In the genomic region with DNA sequence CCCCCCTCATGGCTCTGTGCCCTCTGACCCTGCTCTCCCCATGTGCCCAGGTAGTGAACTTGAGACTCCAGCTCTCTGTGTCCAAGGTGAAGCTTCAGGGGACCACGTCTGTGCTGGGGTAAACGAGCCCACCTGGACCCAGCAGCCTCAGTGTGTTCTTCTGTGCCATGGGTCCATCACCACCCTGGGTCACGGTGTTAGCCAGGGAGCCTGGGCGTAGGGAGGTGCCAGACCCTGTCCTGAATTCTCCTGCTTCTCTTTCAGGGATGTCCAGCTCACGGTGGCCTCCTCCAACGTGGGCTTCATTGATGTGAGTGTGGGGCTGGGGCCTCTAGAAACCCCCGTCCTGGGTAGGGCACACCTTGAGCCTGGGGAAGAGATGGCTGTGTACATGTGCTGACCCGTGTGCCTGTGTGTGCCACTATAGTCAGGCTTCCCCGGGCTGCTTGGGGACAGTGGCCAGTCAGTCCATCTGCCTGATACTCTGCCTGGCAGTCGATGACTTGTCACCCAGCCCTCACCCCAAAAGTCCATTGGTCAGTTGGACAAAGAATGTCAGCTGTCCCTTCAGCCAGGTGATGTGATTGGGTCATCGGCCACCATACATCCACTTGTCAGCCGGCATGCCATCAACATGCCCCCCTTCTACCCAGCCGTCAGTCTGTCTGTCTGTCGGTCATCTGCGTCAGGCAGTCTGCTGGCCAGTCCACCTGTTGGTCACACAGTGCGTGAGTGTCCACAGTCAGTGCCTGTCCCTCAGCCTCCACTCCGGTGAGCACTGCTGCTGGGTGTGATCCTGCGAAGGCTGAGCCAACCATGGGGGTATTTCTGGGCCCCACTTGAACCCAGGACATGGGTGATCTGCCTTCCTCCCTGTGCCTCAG, we compare ENCODE assay signal across 1 cellular context.
TF ChIP-seq lines count a peak whose summit lies in the region.

No MANE protein-coding gene starts in this region.

TF ChIP-seq in HepG2, 621 proteins besides CTCF, POLR2A, EP300 and RAD21 (continues in another document):
- TF ChIP-seq ZNF251 (CRISPR knock-in tag; IDR thresholded peaks at IDR 0.05) (no peak), GABPB1 (CRISPR knock-in tag; IDR thresholded peaks at IDR 0.05) (no peak), NFATC3 (CRISPR knock-in tag; IDR thresholded peaks at IDR 0.05) (no peak), ZBTB38 (CRISPR knock-in tag; IDR thresholded peaks at IDR 0.05) (no peak), ZNF598 (CRISPR knock-in tag; IDR thresholded peaks at IDR 0.05; ENCODE audit: borderline replicate concordance) (no peak), ZNF552 (CRISPR knock-in tag; IDR thresholded peaks at IDR 0.05; ENCODE audit: borderline replicate concordance) (no peak), ZNF44 (CRISPR knock-in tag; IDR thresholded peaks at IDR 0.05) (no peak), GTF2F1 (IDR thresholded peaks at IDR 0.05; ENCODE audit: low read length) (no peak), ZNF383 (CRISPR knock-in tag; IDR thresholded peaks at IDR 0.05; ENCODE audit: borderline replicate concordance) (0 out of 2 replicates have a peak, but pooled peaks have one; percentile 64), HIVEP1 (CRISPR knock-in tag; IDR thresholded peaks at IDR 0.05) (no peak), SOX5 (CRISPR knock-in tag; IDR thresholded peaks at IDR 0.05; ENCODE audit: borderline replicate concordance) (no peak), ZSCAN21 (CRISPR knock-in tag; IDR thresholded peaks at IDR 0.05; ENCODE audit: borderline replicate concordance) (0 out of 2 replicates have a peak, but pooled peaks have one; percentile 1), GPN1 (CRISPR knock-in tag; IDR thresholded peaks at IDR 0.05; ENCODE audit: borderline replicate concordance) (no peak), ZNF607 (CRISPR knock-in tag; IDR thresholded peaks at IDR 0.05; ENCODE audit: borderline replicate concordance) (no peak), ETV5 (CRISPR knock-in tag; IDR thresholded peaks at IDR 0.05; ENCODE audit: borderline replicate concordance) (no peak), RCOR2 (CRISPR knock-in tag; IDR thresholded peaks at IDR 0.05) (no peak), ZNF17 (CRISPR knock-in tag; IDR thresholded peaks at IDR 0.05) (no peak), AHR (CRISPR knock-in tag; IDR thresholded peaks at IDR 0.05) (no peak), ZNF564 (CRISPR knock-in tag; IDR thresholded peaks at IDR 0.05) (no peak), ZNF143 (CRISPR knock-in tag; IDR thresholded peaks at IDR 0.05) (no peak), MEF2D (CRISPR knock-in tag; IDR thresholded peaks at IDR 0.05) (0 out of 2 replicates have a peak, but pooled peaks have one; percentile 1), CAMTA2 (CRISPR knock-in tag; IDR thresholded peaks at IDR 0.05; ENCODE audit: borderline replicate concordance) (no peak), JDP2 (CRISPR knock-in tag; IDR thresholded peaks at IDR 0.05; ENCODE audit: borderline replicate concordance) (no peak), ETV6 (CRISPR knock-in tag; conservative IDR thresholded peaks at IDR 0.05) (no peak), NFKBIZ (CRISPR knock-in tag; IDR thresholded peaks at IDR 0.05) (no peak), ZFP91 (CRISPR knock-in tag; IDR thresholded peaks at IDR 0.05; ENCODE audit: borderline replicate concordance) (0 out of 2 replicates have a peak, but pooled peaks have one; percentile 16), ZBTB43 (CRISPR knock-in tag; conservative IDR thresholded peaks at IDR 0.05) (no peak), ZNF280B (CRISPR knock-in tag; IDR thresholded peaks at IDR 0.05; ENCODE audit: borderline replicate concordance) (no peak), KDM5A (IDR thresholded peaks at IDR 0.05; ENCODE audit: borderline replicate concordance, low read length) (no peak), RFX1 (IDR thresholded peaks at IDR 0.05) (no peak), ZFP36L1 (CRISPR knock-in tag; IDR thresholded peaks at IDR 0.05) (no peak), ZNF891 (CRISPR knock-in tag; IDR thresholded peaks at IDR 0.05) (no peak), KLF9 (CRISPR knock-in tag; IDR thresholded peaks at IDR 0.05; ENCODE audit: low read depth) (no peak), GATAD1 (CRISPR knock-in tag; IDR thresholded peaks at IDR 0.05) (no peak), GATAD2A (CRISPR knock-in tag; IDR thresholded peaks at IDR 0.05) (no peak), MXD1 (CRISPR knock-in tag; IDR thresholded peaks at IDR 0.05) (0 out of 2 replicates have a peak, but pooled peaks have one; percentile 39), TRIM24 (CRISPR knock-in tag; IDR thresholded peaks at IDR 0.05) (no peak), ZNF609 (CRISPR knock-in tag; IDR thresholded peaks at IDR 0.05; ENCODE audit: borderline replicate concordance) (0 out of 2 replicates have a peak, but pooled peaks have one; percentile 30), EEA1 (CRISPR knock-in tag; IDR thresholded peaks at IDR 0.05; ENCODE audit: borderline replicate concordance) (0 out of 2 replicates have a peak, but pooled peaks have one; percentile 10), TCF12 (IDR thresholded peaks at IDR 0.05) (no peak), TCF12 (CRISPR knock-in tag; IDR thresholded peaks at IDR 0.05) (no peak), SNAI1 (CRISPR knock-in tag; IDR thresholded peaks at IDR 0.05; ENCODE audit: borderline replicate concordance) (no peak)
- TF ChIP-seq, protein P1, sequence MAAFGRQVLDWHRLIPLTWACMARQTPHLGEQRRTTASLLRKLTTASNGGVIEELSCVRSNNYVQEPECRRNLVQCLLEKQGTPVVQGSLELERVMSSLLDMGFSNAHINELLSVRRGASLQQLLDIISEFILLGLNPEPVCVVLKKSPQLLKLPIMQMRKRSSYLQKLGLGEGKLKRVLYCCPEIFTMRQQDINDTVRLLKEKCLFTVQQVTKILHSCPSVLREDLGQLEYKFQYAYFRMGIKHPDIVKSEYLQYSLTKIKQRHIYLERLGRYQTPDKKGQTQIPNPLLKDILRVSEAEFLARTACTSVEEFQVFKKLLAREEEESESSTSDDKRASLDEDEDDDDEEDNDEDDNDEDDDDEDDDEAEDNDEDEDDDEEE (CRISPR knock-in tag; IDR thresholded peaks at IDR 0.05) = no peak
- TF ChIP-seq, protein P2, sequence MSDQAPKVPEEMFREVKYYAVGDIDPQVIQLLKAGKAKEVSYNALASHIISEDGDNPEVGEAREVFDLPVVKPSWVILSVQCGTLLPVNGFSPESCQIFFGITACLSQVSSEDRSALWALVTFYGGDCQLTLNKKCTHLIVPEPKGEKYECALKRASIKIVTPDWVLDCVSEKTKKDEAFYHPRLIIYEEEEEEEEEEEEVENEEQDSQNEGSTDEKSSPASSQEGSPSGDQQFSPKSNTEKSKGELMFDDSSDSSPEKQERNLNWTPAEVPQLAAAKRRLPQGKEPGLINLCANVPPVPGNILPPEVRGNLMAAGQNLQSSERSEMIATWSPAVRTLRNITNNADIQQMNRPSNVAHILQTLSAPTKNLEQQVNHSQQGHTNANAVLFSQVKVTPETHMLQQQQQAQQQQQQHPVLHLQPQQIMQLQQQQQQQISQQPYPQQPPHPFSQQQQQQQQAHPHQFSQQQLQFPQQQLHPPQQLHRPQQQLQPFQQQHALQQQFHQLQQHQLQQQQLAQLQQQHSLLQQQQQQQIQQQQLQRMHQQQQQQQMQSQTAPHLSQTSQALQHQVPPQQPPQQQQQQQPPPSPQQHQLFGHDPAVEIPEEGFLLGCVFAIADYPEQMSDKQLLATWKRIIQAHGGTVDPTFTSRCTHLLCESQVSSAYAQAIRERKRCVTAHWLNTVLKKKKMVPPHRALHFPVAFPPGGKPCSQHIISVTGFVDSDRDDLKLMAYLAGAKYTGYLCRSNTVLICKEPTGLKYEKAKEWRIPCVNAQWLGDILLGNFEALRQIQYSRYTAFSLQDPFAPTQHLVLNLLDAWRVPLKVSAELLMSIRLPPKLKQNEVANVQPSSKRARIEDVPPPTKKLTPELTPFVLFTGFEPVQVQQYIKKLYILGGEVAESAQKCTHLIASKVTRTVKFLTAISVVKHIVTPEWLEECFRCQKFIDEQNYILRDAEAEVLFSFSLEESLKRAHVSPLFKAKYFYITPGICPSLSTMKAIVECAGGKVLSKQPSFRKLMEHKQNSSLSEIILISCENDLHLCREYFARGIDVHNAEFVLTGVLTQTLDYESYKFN (CRISPR knock-in tag; conservative IDR thresholded peaks at IDR 0.05) = no peak
- TF ChIP-seq, protein P3, sequence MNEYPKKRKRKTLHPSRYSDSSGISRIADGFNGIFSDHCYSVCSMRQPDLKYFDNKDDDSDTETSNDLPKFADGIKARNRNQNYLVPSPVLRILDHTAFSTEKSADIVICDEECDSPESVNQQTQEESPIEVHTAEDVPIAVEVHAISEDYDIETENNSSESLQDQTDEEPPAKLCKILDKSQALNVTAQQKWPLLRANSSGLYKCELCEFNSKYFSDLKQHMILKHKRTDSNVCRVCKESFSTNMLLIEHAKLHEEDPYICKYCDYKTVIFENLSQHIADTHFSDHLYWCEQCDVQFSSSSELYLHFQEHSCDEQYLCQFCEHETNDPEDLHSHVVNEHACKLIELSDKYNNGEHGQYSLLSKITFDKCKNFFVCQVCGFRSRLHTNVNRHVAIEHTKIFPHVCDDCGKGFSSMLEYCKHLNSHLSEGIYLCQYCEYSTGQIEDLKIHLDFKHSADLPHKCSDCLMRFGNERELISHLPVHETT (CRISPR knock-in tag; conservative IDR thresholded peaks at IDR 0.05) = no peak
